In the genomic region with DNA sequence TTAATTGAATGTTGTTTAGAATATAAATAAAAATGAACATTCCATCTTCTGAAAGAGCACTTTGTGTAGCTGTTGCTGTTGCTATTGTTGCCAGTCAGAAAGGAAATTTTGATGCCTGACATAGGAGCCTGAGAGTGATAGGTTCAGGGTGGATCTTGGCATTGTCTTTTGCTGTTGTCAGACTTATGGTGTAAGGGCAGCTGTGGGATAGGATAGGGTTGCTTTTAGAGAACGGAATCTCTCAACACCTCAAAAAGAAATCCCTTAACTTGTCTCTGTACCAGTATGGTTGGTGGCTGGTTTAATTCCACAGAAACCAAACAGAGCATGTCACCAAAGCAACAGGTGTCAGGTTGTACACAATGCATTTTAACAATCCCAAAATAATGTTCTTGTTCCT, we compare ENCODE assay signal across 22 cellular contexts.
"Had no signal": no experiment of that assay in that cellular context is flagged by ENCODE, and none has a peak within 500 bp of the region (broad histone marks: within the 10 kb centered on the region; RNA-seq: fewer than 3 reads in every experiment).

No MANE protein-coding gene starts in this region.

- FAIRE-seq: keratinocyte, urothelium cell line had no signal

- H3K4me3 ChIP-seq: lung, ovary, right lobe of liver, smooth muscle cell, tibial nerve, upper lobe of right lung had no signal

- H3K27ac ChIP-seq: ovary, right lobe of liver, tibial nerve, upper lobe of right lung had no signal

- H3K9me3 ChIP-seq: ovary, right lobe of liver, tibial nerve, upper lobe of right lung had no signal

- H3K4me1 ChIP-seq: right lobe of liver, tibial nerve, upper lobe of right lung had no signal

- ATAC-seq: naive thymus-derived CD4-positive, alpha-beta T cell; natural killer cell treated with Interleukin-12 subunit alpha and Interleukin-12 subunit beta and Interleukin-15 and Interleukin-18, amount 100 ng/mL, for 72 hours; right lobe of liver; stimulated activated memory B cell treated with anti-CD40 and anti-IgM and Interleukin-4, amounts not matched to agents 10 μg/mL and 1 μg/mL and 100 μg/mL, for 72 hours; stimulated activated naive CD8-positive, alpha-beta T cell treated with anti-CD3 and anti-CD28 coated beads, Interleukin-15, amount 100 ng/mL, for 72 hours; upper lobe of right lung had no signal

- DNase-seq: hippocampal formation; kidney glomerular epithelial cell; mesendoderm; naive thymus-derived CD4-positive, alpha-beta T cell; ovary; retina; right lobe of liver; stimulated activated CD4-positive, alpha-beta T cell treated with anti-CD3 and anti-CD28 coated beads, Interleukin-1b, Interleukin-23, amount 100 ng/mL, for 48 hours; stimulated activated CD4-positive, alpha-beta T cell treated with anti-CD3 and anti-CD28 coated beads, Interleukin-2, amount 100 ng/mL, for 48 hours; stimulated activated CD4-positive, alpha-beta T cell treated with anti-CD3 and anti-CD28 coated beads, Interleukin-4, amount 100 ng/mL, for 4 hours; stimulated activated CD8-positive, alpha-beta memory T cell treated with anti-CD3 and anti-CD28 coated beads, Interleukin-4, amount 100 ng/mL, for 48 hours; stimulated activated naive CD4-positive, alpha-beta T cell treated with Interleukin-2 at 50 U/mL for 16 hours; stimulated activated naive CD8-positive, alpha-beta T cell treated with anti-CD3 and anti-CD28 coated beads, Interleukin-15, amount 100 ng/mL, for 72 hours; substantia nigra; upper lobe of right lung had no signal

- H3K27me3 ChIP-seq: ovary, right lobe of liver, tibial nerve, upper lobe of right lung had no signal

- H3K36me3 ChIP-seq: ovary, right lobe of liver, tibial nerve, upper lobe of right lung had no signal
